Comparison of ENCODE assay signal across 1 cellular context in genomic region chr2:201114350-201114749, GRCh38.
TF ChIP-seq lines count a peak whose summit lies in the region.

No MANE protein-coding gene starts in this region.

TF ChIP-seq in endothelial cell of umbilical vein, 7 proteins besides CTCF, POLR2A, EP300 and RAD21:
- no peak for TF ChIP-seq GATA2 (IDR thresholded peaks at IDR 0.05; ENCODE audit: insufficient read depth, insufficient read length, low read depth, low read length)
- no peak for TF ChIP-seq MYC (IDR thresholded peaks at IDR 0.05; ENCODE audit: low read depth, low read length)
- no peak for TF ChIP-seq FOS (IDR thresholded peaks at IDR 0.05; ENCODE audit: borderline replicate concordance, insufficient read depth, low read length)
- no peak for TF ChIP-seq JUN (IDR thresholded peaks at IDR 0.05; ENCODE audit: borderline replicate concordance, insufficient read depth, insufficient read length, low read depth)
- no peak for TF ChIP-seq POLR2AphosphoS5 (IDR thresholded peaks at IDR 0.05; ENCODE audit: insufficient read depth, low read depth, low read length)
- no peak for TF ChIP-seq MAX (IDR thresholded peaks at IDR 0.05; ENCODE audit: insufficient read depth, insufficient read length)
- TF ChIP-seq EZH2 (IDR thresholded peaks at IDR 0.05; ENCODE audit: borderline replicate concordance, low read depth, low read length, severe bottlenecking), result no peak
